Comparison of ENCODE assay signal across 1 cellular context in the genomic region with DNA sequence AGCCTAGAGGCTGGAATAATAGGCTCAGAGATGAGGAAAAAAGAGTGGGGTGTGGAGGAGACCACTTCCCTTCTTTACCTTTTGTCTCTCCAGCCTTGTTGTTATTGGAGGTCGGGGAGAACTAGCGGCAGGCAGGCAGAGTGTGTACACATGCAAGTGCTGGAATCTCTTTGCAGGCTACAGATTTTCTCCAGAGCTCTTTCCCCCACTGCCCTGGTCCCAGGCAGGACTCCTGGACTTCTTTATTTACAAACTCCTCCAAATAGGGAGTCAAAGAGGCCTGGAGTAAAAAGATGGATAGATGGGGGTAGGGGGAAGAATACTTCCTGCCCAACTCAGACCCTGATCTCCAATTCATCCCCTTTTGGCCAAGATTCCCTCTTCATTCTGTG.
TF ChIP-seq lines count a peak whose summit lies in the region.

No MANE protein-coding gene starts in this region.

TF ChIP-seq in HepG2, 621 proteins besides CTCF, POLR2A, EP300 and RAD21 (continued from another document):
- TF ChIP-seq YEATS4 (CRISPR knock-in tag; IDR thresholded peaks at IDR 0.05; ENCODE audit: borderline replicate concordance) (0 out of 2 replicates have a peak, but pooled peaks have one; percentile 6), FOXO1 (CRISPR knock-in tag; IDR thresholded peaks at IDR 0.05) (no peak), RFX1 (IDR thresholded peaks at IDR 0.05) (no peak), ZNF180 (CRISPR knock-in tag; IDR thresholded peaks at IDR 0.05; ENCODE audit: borderline replicate concordance, low read depth) (no peak), MAFF (IDR thresholded peaks at IDR 0.05; ENCODE audit: low read depth, low read length) (no peak), ZEB1 (IDR thresholded peaks at IDR 0.05; ENCODE audit: insufficient replicate concordance, low read depth) (peak; percentile 28), IRF2 (CRISPR knock-in tag; IDR thresholded peaks at IDR 0.05) (0 out of 2 replicates have a peak, but pooled peaks have one; percentile 32), FOXK2 (IDR thresholded peaks at IDR 0.05) (peak; percentile 15; the same call in 1 of the 2 replicates), ZNF674 (CRISPR knock-in tag; IDR thresholded peaks at IDR 0.05; ENCODE audit: low read depth) (no peak), ZNF33B (CRISPR knock-in tag; IDR thresholded peaks at IDR 0.05) (no peak), RNF219 (CRISPR knock-in tag; IDR thresholded peaks at IDR 0.05) (no peak)
